Comparison of ENCODE assay signal across 8 cellular contexts in the genomic region with DNA sequence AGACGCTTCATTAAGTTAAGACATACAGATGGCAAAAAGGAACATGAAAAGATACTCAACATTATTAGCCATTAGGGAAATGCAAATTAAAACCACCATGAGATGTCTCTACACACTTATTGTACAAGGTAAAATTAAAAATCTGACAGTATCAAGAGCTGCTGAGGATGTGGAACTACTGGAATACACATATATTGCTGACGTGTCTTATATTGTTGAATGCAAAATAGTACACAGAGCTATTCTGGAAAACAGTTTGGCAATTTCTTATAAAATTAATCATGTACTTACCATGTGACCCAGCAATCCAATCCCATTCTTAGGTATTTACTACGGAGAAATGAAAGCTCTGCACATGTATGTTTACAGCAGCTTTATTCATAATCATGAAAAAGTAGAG.
"Had no signal": no experiment of that assay in that cellular context is flagged by ENCODE, and none has a peak within 500 bp of the region (broad histone marks: within the 10 kb centered on the region; RNA-seq: fewer than 3 reads in every experiment).

No MANE protein-coding gene starts in this region.

- DNase-seq: GM23248, GOT3, H7, HFFc6, KG1 had no signal

- H2AFZ ChIP-seq: GM23248 had no signal

- H3K9ac ChIP-seq: GM23248 had no signal

- H3K4me3 ChIP-seq: GM23248, HAP-1 had no signal

- H3K27ac ChIP-seq: GM23248, HL-60 had no signal

- ATAC-seq: HCT116 had no signal

- H3K4me1 ChIP-seq: HAP-1 had no signal

- H3K9me3 ChIP-seq: HAP-1 had no signal

- H3K36me3 ChIP-seq: HAP-1 had no signal
